In the genomic region with DNA sequence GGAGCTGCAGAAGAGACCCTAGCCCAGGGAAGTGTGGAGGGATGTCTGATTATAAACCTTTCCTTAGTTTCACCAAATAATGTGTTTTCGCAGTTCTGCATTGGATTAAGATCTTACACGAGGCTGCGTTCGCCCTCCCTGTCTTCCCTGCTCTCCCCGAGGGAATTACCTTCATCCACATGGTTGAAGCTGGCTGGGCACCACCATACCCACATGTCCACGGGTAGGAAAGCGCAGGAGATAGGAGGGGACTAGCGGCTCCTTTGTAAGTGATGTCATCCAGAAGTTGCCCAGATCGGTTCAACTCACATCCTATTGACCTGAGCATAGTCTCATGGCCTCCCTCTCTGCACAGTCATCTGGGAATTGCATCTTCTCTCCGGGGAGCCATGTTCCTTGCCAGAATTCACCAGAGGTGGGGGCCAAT, we compare ENCODE assay signal across 8 cellular contexts. TPM values are rescaled to one million over a fixed set of nuclear protein-coding genes. Genes with fewer than 3 reads are reported as not detected.
A peak's percentile ranks its signal among the peaks of the same experiment; 100 is the strongest.
DNase-seq lines count a peak whose midpoint lies in the region; ATAC-seq and TF ChIP-seq lines count a peak whose summit lies in the region.

No MANE protein-coding gene starts in this region.

- peak overlapping the region; percentile 43 to 90 (median 84) for H3K27ac Mint-ChIP-seq in CD4-positive, alpha-beta memory T cell
- H3K27ac Mint-ChIP-seq in central memory CD8-positive, alpha-beta T cell (ENCODE audit: low read depth): peak overlapping the region; percentile 84

- peak overlapping the region; percentile 78 to 81 for H3K4me3 ChIP-seq in CD4-positive, alpha-beta memory T cell (ENCODE audit: low read length in 2 of 2)
- H3K4me3 ChIP-seq in HCT116 (replicated peaks in 1 of 2; ENCODE audit: low read depth in 1 of 2, low read length in 2 of 2): peak overlapping the region; percentile 83 to 88
- H3K4me3 ChIP-seq in Panc1 (ENCODE audit: low read depth in 2 of 2, low read length in 2 of 2): peak overlapping the region; percentile 89 to 95
- H3K4me3 ChIP-seq in liver (ENCODE audit: low read depth in 1 of 3, low read length in 3 of 3): peak overlapping the region; percentile 81 to 93 (median 92)
- H3K4me3 ChIP-seq in testis: peak overlapping the region; percentile 71 to 90

- no peaks in the 10 kb centered on the region for H3K36me3 ChIP-seq in CD4-positive, alpha-beta memory T cell (ENCODE audit: insufficient read depth, low read length)
- H3K36me3 ChIP-seq in HCT116 (ENCODE audit: control insufficient read depth in 1 of 2, insufficient read depth in 2 of 2, low read length in 2 of 2) (peaks cover 0 to 6% of the 10 kb centered on the region in 2 experiments; a peak in 1 of 4 replicates), Panc1 (ENCODE audit: control insufficient read depth, insufficient read depth, low read length) (no peaks in the 10 kb centered on the region; the same call in 1 of the 2 replicates), liver (ENCODE audit: control insufficient read depth in 4 of 4, insufficient read depth in 3 of 4, low read depth in 1 of 4, low read length in 3 of 4) (no peaks in the 10 kb centered on the region), testis (ENCODE audit: low read depth, missing control alignments) (no peaks in the 10 kb centered on the region)

- H3K79me2 ChIP-seq in HCT116 (ENCODE audit: insufficient read depth, low read length): peaks cover 56% of the 10 kb centered on the region

- no peak overlapping the region for H2AFZ ChIP-seq in HCT116 (ENCODE audit: low read depth, low read length, poor library complexity, severe bottlenecking)

- TF ChIP-seq RAD21 in HCT116 (IDR thresholded peaks at IDR 0.05; ENCODE audit: low read depth) (no peak), liver (IDR thresholded peaks at IDR 0.05) (no peak)

- H3K27me3 ChIP-seq in CD4-positive, alpha-beta memory T cell (ENCODE audit: insufficient read depth, low read length): no peaks in the 10 kb centered on the region
- H3K27me3 ChIP-seq in HCT116 (ENCODE audit: insufficient read depth, low read length) (no peaks in the 10 kb centered on the region), Panc1 (ENCODE audit: control insufficient read depth, insufficient read depth, low read length) (no peaks in the 10 kb centered on the region), liver (ENCODE audit: control insufficient read depth in 4 of 4, insufficient read depth in 4 of 4, low read length in 3 of 4) (no peaks in the 10 kb centered on the region), testis (no peaks in the 10 kb centered on the region)

- in situ Hi-C loops in Panc1 (cut with HindIII; ENCODE audit: low pct_unique_long_range_greater_than_20kb, low sequenced_read_pairs): no loop called here

- H3K4me3 Mint-ChIP-seq in CD4-positive, alpha-beta memory T cell: peak overlapping the region; percentile 91 to 96 (median 94)
- peak overlapping the region; percentile 94 for H3K4me3 Mint-ChIP-seq in central memory CD8-positive, alpha-beta T cell

- no peaks in the 10 kb centered on the region for H3K27me3 Mint-ChIP-seq in CD4-positive, alpha-beta memory T cell
- H3K27me3 Mint-ChIP-seq in central memory CD8-positive, alpha-beta T cell: no peaks in the 10 kb centered on the region

- H3K4me1 ChIP-seq in CD4-positive, alpha-beta memory T cell (ENCODE audit: insufficient read depth, low read length): peaks cover 26% of the 10 kb centered on the region
- peaks cover 15 to 24% of the 10 kb centered on the region in 2 experiments; a peak in 3 of 4 replicates for H3K4me1 ChIP-seq in HCT116 (ENCODE audit: control insufficient read depth in 1 of 2, insufficient read depth in 2 of 2, low read length in 2 of 2)
- peaks cover 16% of the 10 kb centered on the region for H3K4me1 ChIP-seq in Panc1 (ENCODE audit: control insufficient read depth, insufficient read depth, low read length)
- peaks cover 2 to 24% (median 16%) of the 10 kb centered on the region in 4 donors for H3K4me1 ChIP-seq in liver (ENCODE audit: control insufficient read depth in 4 of 4, insufficient read depth in 4 of 4, low read length in 3 of 4)
- peaks cover 7% of the 10 kb centered on the region for H3K4me1 ChIP-seq in testis

- BruUV-seq in HCT116 (replicated peaks; lab: Mats Ljungman, UMichigan) (no TSS peak), Panc1 (replicated peaks; lab: Mats Ljungman, UMichigan) (no TSS peak)

- H3K9ac ChIP-seq in HCT116 (ENCODE audit: low read length) (peak overlapping the region; percentile 81), liver (ENCODE audit: low read depth in 1 of 2, low read length in 2 of 2) (peak overlapping the region in 1 of 2 donors; percentile 37)

- peak overlapping the region; percentile 85 for H3K4me2 ChIP-seq in HCT116 (ENCODE audit: low read length)

- CTCF ChIA-PET in CD4-positive, alpha-beta memory T cell (lab: Charles Lee; ENCODE audit: partially characterized antibody): interaction anchor here (1.7 to 2.1 kb wide), 3 partner anchors 8 to 361 kb away, joined by 4 to 5 read pairs (median 4); no protein-coding TSS in a partner anchor
- CTCF ChIA-PET in HCT116 (lab: Charles Lee) (no interaction called here), Panc1 (lab: Charles Lee) (no interaction called here)

- peaks cover 0 to 18% of the 10 kb centered on the region in 2 donors for H3K36me3 Mint-ChIP-seq in CD4-positive, alpha-beta memory T cell
- peaks cover 12% of the 10 kb centered on the region for H3K36me3 Mint-ChIP-seq in central memory CD8-positive, alpha-beta T cell (ENCODE audit: insufficient read depth)

- TF ChIP-seq POLR2A in HCT116 (IDR thresholded peaks at IDR 0.05; ENCODE audit: borderline replicate concordance, extremely low read depth, insufficient read depth, insufficient read length): no peak
- no peak for TF ChIP-seq POLR2A in testis (IDR thresholded peaks at IDR 0.05)

- H3K9me3 Mint-ChIP-seq in CD4-positive, alpha-beta memory T cell: no peaks in the 10 kb centered on the region
- H3K9me3 Mint-ChIP-seq in central memory CD8-positive, alpha-beta T cell: no peaks in the 10 kb centered on the region

- ATAC-seq in HCT116 (peak; percentile 35), Panc1 (no peak), HG03139 (IDR thresholded peaks at IDR 0.05; ENCODE audit: unreplicated experiment) (no peak)
- ATAC-seq in central memory CD8-positive, alpha-beta T cell (replicated peaks; ENCODE audit: extremely low read depth, poor library complexity, severe bottlenecking): no peak

- intact Hi-C loops in CD4-positive, alpha-beta memory T cell (cut with micrococcal nuclease): loop anchor here (10.0 kb wide), 2 partner anchors 228 to 242 kb away; partner anchors contain the start of genes NT5DC4 and ZC3H8
- intact Hi-C loops in HCT116 (cut with micrococcal nuclease): loop anchor here (5.0 kb wide), 3 partner anchors 59 to 244 kb away; partner anchors contain the start of genes POLR1B and ZC3H8
- intact Hi-C loops in Panc1 (cut with micrococcal nuclease; ENCODE audit: unreplicated experiment): loop anchor here (5.0 kb wide), 1 partner anchor 99 kb away; the partner anchor contains the start of gene CHCHD5
- intact Hi-C loops in testis (cut with DNase I; ENCODE audit: low total_unique reads): no loop called here

- no peaks in the 10 kb centered on the region for H3K9me3 ChIP-seq in CD4-positive, alpha-beta memory T cell (ENCODE audit: control insufficient read depth in 1 of 2, low read length in 2 of 2)
- no peaks in the 10 kb centered on the region for H3K9me3 ChIP-seq in HCT116 (ENCODE audit: control insufficient read depth in 1 of 2, insufficient read depth in 1 of 2, low read depth in 1 of 2, low read length in 2 of 2)
- H3K9me3 ChIP-seq in Panc1 (ENCODE audit: control insufficient read depth, insufficient read depth, low read depth, low read length): no peaks in the 10 kb centered on the region
- no peaks in the 10 kb centered on the region for H3K9me3 ChIP-seq in liver (ENCODE audit: control insufficient read depth in 4 of 4, low read length in 3 of 4)
- no peaks in the 10 kb centered on the region for H3K9me3 ChIP-seq in testis

- H3K4me1 Mint-ChIP-seq in CD4-positive, alpha-beta memory T cell: peaks cover 20 to 54% (median 30%) of the 10 kb centered on the region in 4 donors
- peaks cover 39% of the 10 kb centered on the region for H3K4me1 Mint-ChIP-seq in central memory CD8-positive, alpha-beta T cell

- POLR2A ChIA-PET in CD4-positive, alpha-beta memory T cell (lab: Charles Lee; ENCODE audit: partially characterized antibody): interaction anchor here (1.9 kb wide), 1 partner anchor 101 kb away, joined by 10 read pairs; the partner anchor contains the start of gene CHCHD5
- POLR2A ChIA-PET in HCT116 (lab: Charles Lee) (interaction anchor here (2.5 kb wide), 1 partner anchor 10 kb away, joined by 8 read pairs; no protein-coding TSS in a partner anchor), Panc1 (lab: Charles Lee) (interaction anchor here (0.7 kb wide), 1 partner anchor 298 kb away, joined by 15 read pairs; no protein-coding TSS in a partner anchor)

- RAD21 ChIA-PET in HCT116 (lab: Charles Lee; ENCODE audit: low non-redundant PET in 1 of 2, low total read pairs in 2 of 2, uncharacterized antibody in 2 of 2, unreplicated experiment in 2 of 2): no interaction called here

- H3K27ac ChIP-seq in CD4-positive, alpha-beta memory T cell (ENCODE audit: low read depth, low read length): peak overlapping the region; percentile 67
- H3K27ac ChIP-seq in HCT116 (ENCODE audit: low read depth, low read length) (peak overlapping the region; percentile 87), Panc1 (ENCODE audit: low read length) (peak overlapping the region; percentile 91), liver (ENCODE audit: low read depth in 1 of 2, low read length in 2 of 2) (no peak overlapping the region), testis (peak overlapping the region; percentile 86 to 87)

- H3K9me2 ChIP-seq in HCT116 (ENCODE audit: insufficient read depth): no peaks in the 10 kb centered on the region

- 8% methylated on average over 10 of the region's 10 CpGs for WGBS in liver
- WGBS in testis, 2 donors: 8 to 11% methylated on average over 10 of the region's 10 CpGs

- peak in 2 of 5 donors; percentile 2 to 9 for DNase-seq in CD4-positive, alpha-beta memory T cell
- DNase-seq in HCT116 (ENCODE audit: low read depth, low spot score) (no peak), Panc1 (ENCODE audit: low read depth, low spot score) (no peak), testis (peak; percentile 25), NCI-H1048 (lab: John Stamatoyannopoulos, UW) (no peak)
- DNase-seq in central memory CD8-positive, alpha-beta T cell (ENCODE audit: low spot score in 2 of 2): no peak

- H4K20me1 ChIP-seq in HCT116 (ENCODE audit: insufficient read depth): no peaks in the 10 kb centered on the region

- no peak for TF ChIP-seq CTCF in HCT116 (IDR thresholded peaks at IDR 0.05 in 2 of 3, conservative IDR thresholded peaks at IDR 0.05 in 1 of 3; ENCODE audit: borderline replicate concordance in 1 of 3, insufficient read depth in 1 of 3, low read depth in 2 of 3, low read length in 2 of 3)
- TF ChIP-seq CTCF in Panc1 (IDR thresholded peaks at IDR 0.05): no peak
- no peak for TF ChIP-seq CTCF in liver (IDR thresholded peaks at IDR 0.05; ENCODE audit: low read depth, low read length, missing input control)
- no peak for TF ChIP-seq CTCF in testis (IDR thresholded peaks at IDR 0.05)

RNA-seq across cellular contexts. Expression of gene TTL, which starts 1.1 kb away (rescaled TPM):
- 10 to 100 TPM; 22.3 to 23.3 TPM for total RNA-seq in CD4-positive, alpha-beta memory T cell
- polyA plus RNA-seq in CD4-positive, alpha-beta memory T cell: 1 to 10 TPM; 1.8 to 5.4 TPM
- total RNA-seq in HCT116 (2021; ENCODE audit: unreplicated experiment) (58.7 TPM), Panc1 (2021; ENCODE audit: unreplicated experiment) (81.5 TPM), liver (1 to 10 TPM; 7.2 to 9.5 TPM), testis (10 to 100 TPM; 11.4 to 14.3 TPM)
- 13.2 and 18.0 TPM in 2 replicates for polyA plus RNA-seq in HCT116 (2012)
- polyA plus RNA-seq in Panc1 (2012; ENCODE audit: insufficient read length): 40.3 TPM
- polyA plus RNA-seq in liver (1 to 10 TPM; 3.6 to 7.0 TPM), testis (ENCODE audit: insufficient read depth, low read depth, low replicate concordance) (12.2 TPM)

RNA-seq across cellular contexts. Expression of gene RGPD8, which starts 49.6 kb away (rescaled TPM):
- 10 to 100 TPM; 30.0 to 30.1 TPM for total RNA-seq in CD4-positive, alpha-beta memory T cell
- 1 to 10 TPM; 1.9 to 4.7 TPM for polyA plus RNA-seq in CD4-positive, alpha-beta memory T cell
- total RNA-seq in HCT116 (2021; ENCODE audit: unreplicated experiment) (11.0 TPM), Panc1 (2021; ENCODE audit: unreplicated experiment) (20.9 TPM), liver (10 to 100 TPM in 1 of 2 donors, 1 to 10 TPM in 1; 7.2 to 20.6 TPM), testis (10 to 100 TPM; 33.0 to 57.2 TPM)
- polyA plus RNA-seq in HCT116 (2012): 1.4 and 1.6 TPM in 2 replicates
- 3.9 TPM for polyA plus RNA-seq in Panc1 (2012; ENCODE audit: insufficient read length)
- polyA plus RNA-seq in liver (1 to 10 TPM; 1.5 to 1.7 TPM), testis (ENCODE audit: insufficient read depth, low read depth, low replicate concordance) (28.0 TPM)

RNA-seq across cellular contexts. Expression of gene POLR1B, which starts 59.2 kb away (rescaled TPM):
- total RNA-seq in CD4-positive, alpha-beta memory T cell: 10 to 100 TPM; 29.7 to 31.3 TPM
- polyA plus RNA-seq in CD4-positive, alpha-beta memory T cell: 10 to 100 TPM; 18.4 to 25.4 TPM
- 57.7 TPM for total RNA-seq in HCT116 (2021; ENCODE audit: unreplicated experiment)
- polyA plus RNA-seq in HCT116 (2012): 22.1 and 25.0 TPM in 2 replicates
- total RNA-seq in Panc1 (2021; ENCODE audit: unreplicated experiment): 35.4 TPM
- polyA plus RNA-seq in Panc1 (2012; ENCODE audit: insufficient read length): 21.0 TPM
- 10 to 100 TPM; 13.1 to 23.8 TPM for total RNA-seq in liver
- polyA plus RNA-seq in liver: 1 to 10 TPM; 6.5 to 8.5 TPM
- 10 to 100 TPM; 26.9 to 29.8 TPM for total RNA-seq in testis
- 59.2 TPM for polyA plus RNA-seq in testis (ENCODE audit: insufficient read depth, low read depth, low replicate concordance)

Comparison
In these comparisons a context has a peak if more than half of its experiments do, and no peak if none do; other contexts are left out.
1. H3K27ac ChIP-seq: peak in CD4-positive, alpha-beta memory T cell (single experiment), HCT116 (single experiment), Panc1 (single experiment) and testis (2 of 2); none in liver (0 of 2).
2. Peak in every context shown above with its lines, with median percentiles within 50 percentile points of each other: H3K4me3 ChIP-seq.